Comparison of ENCODE assay signal across 2 cellular contexts in the genomic region with DNA sequence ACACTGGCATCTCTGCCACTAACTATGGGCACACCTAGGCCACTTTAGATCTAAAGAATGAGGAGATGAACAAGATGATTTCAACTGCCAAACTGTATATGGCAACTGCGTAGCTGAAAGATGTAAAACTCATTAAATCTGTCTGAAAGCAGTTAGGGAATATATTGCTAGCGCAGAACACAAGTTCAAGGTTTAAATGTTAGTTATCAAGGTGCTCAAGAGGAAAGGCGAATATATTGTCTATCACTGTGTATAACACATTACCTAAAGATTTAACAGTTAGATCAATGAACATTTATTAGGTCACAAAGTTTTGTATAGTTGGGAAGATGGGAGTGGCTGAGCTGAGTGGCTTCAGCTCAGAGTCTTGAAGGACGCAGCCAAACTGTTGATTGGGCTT.
TF ChIP-seq lines count a peak whose summit lies in the region.

No MANE protein-coding gene starts in this region.

TF ChIP-seq in A549, 52 proteins besides CTCF, POLR2A, EP300 and RAD21 (continued from another document):
- no peak for TF ChIP-seq NFE2L2 (conservative IDR thresholded peaks at IDR 0.05; ENCODE audit: low read length)
- no peak for TF ChIP-seq SMC3 (IDR thresholded peaks at IDR 0.05)
- TF ChIP-seq HEYL (CRISPR knock-in tag; IDR thresholded peaks at IDR 0.05), result no peak
- no peak for TF ChIP-seq CHD4 (IDR thresholded peaks at IDR 0.05; ENCODE audit: borderline replicate concordance)
- no peak for TF ChIP-seq HOXB5 (CRISPR knock-in tag; IDR thresholded peaks at IDR 0.05)
- TF ChIP-seq BHLHE40 (IDR thresholded peaks at IDR 0.05; ENCODE audit: low read depth, low read length), result no peak

TF ChIP-seq in SK-N-SH treated with all-trans-retinoic acid at 6 μM for 48 hours, 23 proteins besides CTCF, POLR2A, EP300 and RAD21 (continued from another document):
- TF ChIP-seq, protein P1, sequence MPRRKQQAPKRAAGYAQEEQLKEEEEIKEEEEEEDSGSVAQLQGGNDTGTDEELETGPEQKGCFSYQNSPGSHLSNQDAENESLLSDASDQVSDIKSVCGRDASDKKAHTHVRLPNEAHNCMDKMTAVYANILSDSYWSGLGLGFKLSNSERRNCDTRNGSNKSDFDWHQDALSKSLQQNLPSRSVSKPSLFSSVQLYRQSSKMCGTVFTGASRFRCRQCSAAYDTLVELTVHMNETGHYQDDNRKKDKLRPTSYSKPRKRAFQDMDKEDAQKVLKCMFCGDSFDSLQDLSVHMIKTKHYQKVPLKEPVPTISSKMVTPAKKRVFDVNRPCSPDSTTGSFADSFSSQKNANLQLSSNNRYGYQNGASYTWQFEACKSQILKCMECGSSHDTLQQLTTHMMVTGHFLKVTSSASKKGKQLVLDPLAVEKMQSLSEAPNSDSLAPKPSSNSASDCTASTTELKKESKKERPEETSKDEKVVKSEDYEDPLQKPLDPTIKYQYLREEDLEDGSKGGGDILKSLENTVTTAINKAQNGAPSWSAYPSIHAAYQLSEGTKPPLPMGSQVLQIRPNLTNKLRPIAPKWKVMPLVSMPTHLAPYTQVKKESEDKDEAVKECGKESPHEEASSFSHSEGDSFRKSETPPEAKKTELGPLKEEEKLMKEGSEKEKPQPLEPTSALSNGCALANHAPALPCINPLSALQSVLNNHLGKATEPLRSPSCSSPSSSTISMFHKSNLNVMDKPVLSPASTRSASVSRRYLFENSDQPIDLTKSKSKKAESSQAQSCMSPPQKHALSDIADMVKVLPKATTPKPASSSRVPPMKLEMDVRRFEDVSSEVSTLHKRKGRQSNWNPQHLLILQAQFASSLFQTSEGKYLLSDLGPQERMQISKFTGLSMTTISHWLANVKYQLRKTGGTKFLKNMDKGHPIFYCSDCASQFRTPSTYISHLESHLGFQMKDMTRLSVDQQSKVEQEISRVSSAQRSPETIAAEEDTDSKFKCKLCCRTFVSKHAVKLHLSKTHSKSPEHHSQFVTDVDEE (CRISPR knock-in tag; IDR thresholded peaks at IDR 0.05), result no peak
- TF ChIP-seq, protein P2, sequence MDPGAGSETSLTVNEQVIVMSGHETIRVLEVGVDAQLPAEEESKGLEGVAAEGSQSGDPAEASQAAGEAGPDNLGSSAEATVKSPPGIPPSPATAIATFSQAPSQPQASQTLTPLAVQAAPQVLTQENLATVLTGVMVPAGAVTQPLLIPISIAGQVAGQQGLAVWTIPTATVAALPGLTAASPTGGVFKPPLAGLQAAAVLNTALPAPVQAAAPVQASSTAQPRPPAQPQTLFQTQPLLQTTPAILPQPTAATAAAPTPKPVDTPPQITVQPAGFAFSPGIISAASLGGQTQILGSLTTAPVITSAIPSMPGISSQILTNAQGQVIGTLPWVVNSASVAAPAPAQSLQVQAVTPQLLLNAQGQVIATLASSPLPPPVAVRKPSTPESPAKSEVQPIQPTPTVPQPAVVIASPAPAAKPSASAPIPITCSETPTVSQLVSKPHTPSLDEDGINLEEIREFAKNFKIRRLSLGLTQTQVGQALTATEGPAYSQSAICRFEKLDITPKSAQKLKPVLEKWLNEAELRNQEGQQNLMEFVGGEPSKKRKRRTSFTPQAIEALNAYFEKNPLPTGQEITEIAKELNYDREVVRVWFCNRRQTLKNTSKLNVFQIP (CRISPR knock-in tag; IDR thresholded peaks at IDR 0.05; ENCODE audit: borderline replicate concordance, low read depth), result no peak
- no peak for TF ChIP-seq SNAI2 (CRISPR knock-in tag; IDR thresholded peaks at IDR 0.05)
- TF ChIP-seq CSRNP3 (CRISPR knock-in tag; IDR thresholded peaks at IDR 0.05), result no peak
